9 cellular contexts compared by ENCODE assay signal in genomic region chr5:150757087-150757649, GRCh38. TPM values are rescaled to one million over a fixed set of nuclear protein-coding genes. Genes with fewer than 3 reads are reported as not detected.
DNase-seq lines count a peak whose midpoint lies in the region; ATAC-seq and TF ChIP-seq lines count a peak whose summit lies in the region.
"Had no signal": no experiment of that assay in that cellular context is flagged by ENCODE, and none has a peak within 500 bp of the region (broad histone marks: within the 10 kb centered on the region; RNA-seq: fewer than 3 reads in every experiment).

No MANE protein-coding gene starts in this region.

- TF ChIP-seq RAD21 in neural cell (conservative IDR thresholded peaks at IDR 0.05) = no peak

- no peak for TF ChIP-seq CTCF in CD14-positive monocyte (IDR thresholded peaks at IDR 0.05)
- TF ChIP-seq CTCF in breast epithelium (IDR thresholded peaks at IDR 0.05) = no peak
- TF ChIP-seq CTCF in neural cell (IDR thresholded peaks at IDR 0.05; ENCODE audit: poor library complexity, severe bottlenecking) = no peak

- H3K36me3 ChIP-seq in HUES64 (ENCODE audit: insufficient read depth, low read length) (peaks cover 39% of the 10 kb centered on the region), breast epithelium (no peaks in the 10 kb centered on the region), neural cell (ENCODE audit: insufficient read depth, low read length) (no peaks in the 10 kb centered on the region)

- 92% methylated on average over 1 of the region's 1 CpG for WGBS in HUES64

- H3K4me3 Mint-ChIP-seq in CD14-positive monocyte = no peak overlapping the region

- no peaks in the 10 kb centered on the region for H3K9me2 ChIP-seq in neural cell (ENCODE audit: insufficient read depth, low read length)

- H3K4me2 ChIP-seq in neural cell (ENCODE audit: low read length) = peak overlapping the region; percentile 81

- H3K79me2 ChIP-seq in neural cell (replicated peaks; ENCODE audit: insufficient read depth, low read length) = peaks cover 41% of the 10 kb centered on the region

- peaks cover 5% of the 10 kb centered on the region; the same call in 1 of the 2 replicates for H3K4me1 ChIP-seq in HUES64 (ENCODE audit: insufficient read depth, low read length)
- H3K4me1 ChIP-seq in breast epithelium = no peaks in the 10 kb centered on the region

- H3K36me3 Mint-ChIP-seq in CD14-positive monocyte = peaks cover 39 to 47% of the 10 kb centered on the region in 2 donors

- no peaks in the 10 kb centered on the region for H3F3A ChIP-seq in neural cell (ENCODE audit: insufficient read depth, low read length, poor library complexity, severe bottlenecking)

- peak overlapping the region; percentile 85 for H3K4me3 ChIP-seq in HUES64 (ENCODE audit: low read length)
- H3K4me3 ChIP-seq in breast epithelium = peak overlapping the region in 2 of 3 donors; percentile 62 to 66
- H3K4me3 ChIP-seq in neural cell (ENCODE audit: low read length) = peak overlapping the region; percentile 73

- H3K9ac ChIP-seq in HUES64 (ENCODE audit: low read depth, low read length) (no peak overlapping the region), neural cell (ENCODE audit: low read length) (peak overlapping the region; percentile 90)

- H3K27me3 ChIP-seq in HUES64 (ENCODE audit: insufficient read depth, low read length) (no peaks in the 10 kb centered on the region), breast epithelium (no peaks in the 10 kb centered on the region), neural cell (ENCODE audit: insufficient read depth, low read depth, low read length) (no peaks in the 10 kb centered on the region)

- H3K9me3 ChIP-seq in HUES64 (ENCODE audit: insufficient read depth, low read depth, low read length) (peaks cover 9% of the 10 kb centered on the region), breast epithelium (no peaks in the 10 kb centered on the region), neural cell (ENCODE audit: low read length) (no peaks in the 10 kb centered on the region)

- H4K20me1 ChIP-seq in neural cell (ENCODE audit: insufficient read depth) = no peaks in the 10 kb centered on the region

- peaks cover 25% of the 10 kb centered on the region for H3K4me1 Mint-ChIP-seq in CD14-positive monocyte

- H3K27ac ChIP-seq in HUES64 (ENCODE audit: low read depth, low read length) = no peak overlapping the region
- H3K27ac ChIP-seq in breast epithelium = peak overlapping the region in 1 of 2 donors; percentile 99
- peak overlapping the region; percentile 98 for H3K27ac ChIP-seq in neural cell (ENCODE audit: low read length)

- no peak for TF ChIP-seq EP300 in neural cell (conservative IDR thresholded peaks at IDR 0.05; ENCODE audit: poor library complexity, severe bottlenecking)

- H3K27ac Mint-ChIP-seq in CD14-positive monocyte = peak overlapping the region in 4 of 7 donors; percentile 1 to 55 (median 18)

- ATAC-seq in GM18505 (IDR thresholded peaks at IDR 0.05; ENCODE audit: unreplicated experiment) = no peak
- ATAC-seq in HG02870 (IDR thresholded peaks at IDR 0.05; ENCODE audit: unreplicated experiment) = no peak

- H3K27me3 Mint-ChIP-seq in CD14-positive monocyte (ENCODE audit: low read depth in 3 of 3) = peaks cover 0 to 1% (median 0%) of the 10 kb centered on the region in 3 donors

- no peak overlapping the region for H2AFZ ChIP-seq in neural cell (ENCODE audit: low read depth, low read length)

- intact Hi-C loops in CD14-positive monocyte (cut with micrococcal nuclease) (loop anchor here in 1 of 2 donors (10.0 kb wide), 1 partner anchor 52 kb away; the partner anchor contains the start of gene RBM22), breast epithelium (cut with DNase I; ENCODE audit: low total_unique reads) (no loop called here)

- DNase-seq in CD14-positive monocyte (ENCODE audit: low spot score) (no peak), breast epithelium (ENCODE audit: low spot score in 2 of 2) (no peak), NCI-H1105 treated with DMSO at 0.1 percent for 48 hours (lab: John Stamatoyannopoulos, UW) (no peak), RPMI8226 (no peak)
- DNase-seq: stimulated activated CD4-positive, alpha-beta T cell treated with anti-CD3 and anti-CD28 coated beads, Interleukin-15, amount 100 ng/mL, for 24 hours had no signal

- H3K9me3 Mint-ChIP-seq in CD14-positive monocyte = no peaks in the 10 kb centered on the region

- TF ChIP-seq POLR2A in breast epithelium (IDR thresholded peaks at IDR 0.05) (no peak), GM18505 (IDR thresholded peaks at IDR 0.05; ENCODE audit: borderline replicate concordance, extremely low read depth, insufficient read depth, insufficient read length) (no peak)

TF ChIP-seq in neural cell, 6 proteins besides CTCF, POLR2A, EP300 and RAD21:
- TF ChIP-seq POLR2AphosphoS5 (IDR thresholded peaks at IDR 0.05) = no peak
- no peak for TF ChIP-seq MXI1 (conservative IDR thresholded peaks at IDR 0.05; ENCODE audit: poor library complexity, severe bottlenecking)
- no peak for TF ChIP-seq EZH2 (IDR thresholded peaks at IDR 0.05; ENCODE audit: borderline replicate concordance, insufficient read depth, low read length, poor library complexity, severe bottlenecking)
- no peak for TF ChIP-seq TAF1 (IDR thresholded peaks at IDR 0.05; ENCODE audit: low read depth)
- TF ChIP-seq SMC3 (conservative IDR thresholded peaks at IDR 0.05; ENCODE audit: poor library complexity) = no peak
- TF ChIP-seq, protein P1, sequence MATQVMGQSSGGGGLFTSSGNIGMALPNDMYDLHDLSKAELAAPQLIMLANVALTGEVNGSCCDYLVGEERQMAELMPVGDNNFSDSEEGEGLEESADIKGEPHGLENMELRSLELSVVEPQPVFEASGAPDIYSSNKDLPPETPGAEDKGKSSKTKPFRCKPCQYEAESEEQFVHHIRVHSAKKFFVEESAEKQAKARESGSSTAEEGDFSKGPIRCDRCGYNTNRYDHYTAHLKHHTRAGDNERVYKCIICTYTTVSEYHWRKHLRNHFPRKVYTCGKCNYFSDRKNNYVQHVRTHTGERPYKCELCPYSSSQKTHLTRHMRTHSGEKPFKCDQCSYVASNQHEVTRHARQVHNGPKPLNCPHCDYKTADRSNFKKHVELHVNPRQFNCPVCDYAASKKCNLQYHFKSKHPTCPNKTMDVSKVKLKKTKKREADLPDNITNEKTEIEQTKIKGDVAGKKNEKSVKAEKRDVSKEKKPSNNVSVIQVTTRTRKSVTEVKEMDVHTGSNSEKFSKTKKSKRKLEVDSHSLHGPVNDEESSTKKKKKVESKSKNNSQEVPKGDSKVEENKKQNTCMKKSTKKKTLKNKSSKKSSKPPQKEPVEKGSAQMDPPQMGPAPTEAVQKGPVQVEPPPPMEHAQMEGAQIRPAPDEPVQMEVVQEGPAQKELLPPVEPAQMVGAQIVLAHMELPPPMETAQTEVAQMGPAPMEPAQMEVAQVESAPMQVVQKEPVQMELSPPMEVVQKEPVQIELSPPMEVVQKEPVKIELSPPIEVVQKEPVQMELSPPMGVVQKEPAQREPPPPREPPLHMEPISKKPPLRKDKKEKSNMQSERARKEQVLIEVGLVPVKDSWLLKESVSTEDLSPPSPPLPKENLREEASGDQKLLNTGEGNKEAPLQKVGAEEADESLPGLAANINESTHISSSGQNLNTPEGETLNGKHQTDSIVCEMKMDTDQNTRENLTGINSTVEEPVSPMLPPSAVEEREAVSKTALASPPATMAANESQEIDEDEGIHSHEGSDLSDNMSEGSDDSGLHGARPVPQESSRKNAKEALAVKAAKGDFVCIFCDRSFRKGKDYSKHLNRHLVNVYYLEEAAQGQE (IDR thresholded peaks at IDR 0.05; ENCODE audit: borderline replicate concordance) = no peak

RNA-seq across cellular contexts. Expression of gene DCTN4, which starts 1.6 kb away (rescaled TPM):
- polyA plus RNA-seq in CD14-positive monocyte = 10 to 100 TPM; 14.6 to 16.3 TPM
- polyA plus RNA-seq in HUES64 (2013, experiment 1 of 2) = 31.3 TPM
- polyA plus RNA-seq in HUES64 (2013, experiment 2 of 2) = 32.8 TPM
- total RNA-seq in breast epithelium = 10 to 100 TPM; 68.5 to 99.5 (median 83.4) TPM
- 117 and 135 TPM in 2 replicates for polyA plus RNA-seq in neural cell
- polyA minus RNA-seq in neural cell = 192 and 205 TPM in 2 replicates

RNA-seq across cellular contexts. Expression of gene SMIM3, which starts 21.4 kb away (rescaled TPM):
- polyA plus RNA-seq in CD14-positive monocyte = 10 to 100 TPM; 45.4 to 52.2 TPM
- 22.6 TPM for polyA plus RNA-seq in HUES64 (2013, experiment 1 of 2)
- polyA plus RNA-seq in HUES64 (2013, experiment 2 of 2) = 20.5 TPM
- total RNA-seq in breast epithelium = 100 to 1,000 TPM in 1 of 3 donors, 10 to 100 TPM in 2; 47.9 to 191 (median 81.0) TPM
- 3.7 and 5.2 TPM in 2 replicates for polyA plus RNA-seq in neural cell
- 2.1 and 3.4 TPM in 2 replicates for polyA minus RNA-seq in neural cell

RNA-seq across cellular contexts. Expression of gene RBM22, which starts 56.3 kb away (rescaled TPM):
- polyA plus RNA-seq in CD14-positive monocyte (10 to 100 TPM; 37.9 to 47.4 TPM), neural cell (65.9 and 67.9 TPM in 2 replicates)
- polyA plus RNA-seq in HUES64 (2013, experiment 1 of 2) = 36.5 TPM
- 35.6 TPM for polyA plus RNA-seq in HUES64 (2013, experiment 2 of 2)
- 10 to 100 TPM; 40.5 to 57.8 (median 44.9) TPM for total RNA-seq in breast epithelium
- polyA minus RNA-seq in neural cell = 51.4 and 55.0 TPM in 2 replicates
